ENCODE assay signal across 11 cellular contexts in genomic region chr11:19931141-19931767, GRCh38.
A peak's percentile ranks its signal among the peaks of the same experiment; 100 is the strongest.
DNase-seq lines count a peak whose midpoint lies in the region; ATAC-seq and TF ChIP-seq lines count a peak whose summit lies in the region.
"Had no signal": no experiment of that assay in that cellular context is flagged by ENCODE, and none has a peak within 500 bp of the region (broad histone marks: within the 10 kb centered on the region; RNA-seq: fewer than 3 reads in every experiment).

No MANE protein-coding gene starts in this region.

- ATAC-seq in left cardiac atrium, result peak; percentile 45 to 68
- ATAC-seq in GM18519 (IDR thresholded peaks at IDR 0.05; ENCODE audit: low FRiP score, unreplicated experiment), result no peak

- no peak for TF ChIP-seq CTCF in GM13977 (IDR thresholded peaks at IDR 0.05; ENCODE audit: extremely low read depth, insufficient read depth, missing control alignments)

- intact Hi-C loops in left cardiac atrium (cut with DNase I), result loop anchor here in 1 of 2 donors (10.0 kb wide), 1 partner anchor 424 kb away; no protein-coding TSS in a partner anchor

- in situ Hi-C loops in GM13977 (cut with MboI; ENCODE audit: low pct_unique_long_range_greater_than_20kb, low sequenced_read_pairs, unreplicated experiment), result no loop called here

- DNase-seq in EL (peak; percentile 24), SK-N-DZ (ENCODE audit: low spot score) (peak; percentile 26), left cardiac atrium (no peak), skeletal muscle cell (ENCODE audit: low read depth) (no peak), RKO (ENCODE audit: low spot score) (no peak), NCI-H82 (lab: John Stamatoyannopoulos, UW) (no peak), GM13977 (ENCODE audit: low spot score) (no peak)
- DNase-seq: Caco-2, immature natural killer cell, NCI-H774 had no signal

- H3K4me3 ChIP-seq in skeletal muscle cell (ENCODE audit: low read depth, low read length), result peak overlapping the region; percentile 1

Comparison
In these comparisons a context has a peak if more than half of its experiments do, and no peak if none do; other contexts are left out.
1. DNase-seq: peak in EL (single experiment) and SK-N-DZ (single experiment); none in left cardiac atrium (single experiment), skeletal muscle cell (single experiment), RKO (single experiment), NCI-H82 (single experiment) and GM13977 (single experiment).